ENCODE assay signal across 18 cellular contexts in the genomic region with DNA sequence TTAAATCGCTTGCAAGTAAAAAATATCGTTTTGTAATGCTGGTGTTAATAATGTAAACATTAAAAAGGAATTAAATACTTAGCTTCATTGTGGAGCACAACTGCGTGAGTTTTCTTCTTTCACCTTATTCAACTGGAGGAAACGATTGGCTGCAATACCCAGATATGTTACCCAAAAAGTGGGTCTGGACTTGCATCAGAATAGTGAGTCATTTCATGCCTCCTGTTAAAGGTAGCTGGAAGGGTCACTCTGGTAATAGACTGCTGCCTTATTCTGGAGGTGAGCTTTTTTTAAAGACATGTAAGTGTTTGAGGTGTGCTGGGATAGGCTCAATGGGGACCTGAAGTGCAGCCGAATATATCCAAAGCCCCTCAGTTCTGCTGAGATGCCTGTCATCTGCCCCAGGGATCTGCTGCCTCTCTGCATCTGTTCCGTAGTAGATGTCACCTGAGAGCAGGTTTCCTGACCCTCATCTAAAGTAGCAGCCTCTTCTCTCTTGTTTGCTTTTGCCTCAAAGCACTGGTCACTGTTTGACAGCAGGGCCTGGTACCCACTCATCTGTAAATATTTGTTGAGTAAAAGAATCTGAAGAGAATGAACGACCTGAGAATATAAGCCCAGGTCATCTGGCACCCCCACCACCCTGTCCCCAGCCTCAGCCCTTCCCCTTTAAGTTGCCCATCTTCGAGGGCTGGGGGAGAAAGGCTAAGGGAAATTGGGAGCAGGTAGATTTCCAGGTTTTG. TPM values are rescaled to one million over a fixed set of nuclear protein-coding genes. Genes with fewer than 3 reads are reported as not detected.
DNase-seq lines count a peak whose midpoint lies in the region; ATAC-seq, FAIRE-seq and TF ChIP-seq lines count a peak whose summit lies in the region.
"Had no signal": no experiment of that assay in that cellular context is flagged by ENCODE, and none has a peak within 500 bp of the region (broad histone marks: within the 10 kb centered on the region; RNA-seq: fewer than 3 reads in every experiment).

No MANE protein-coding gene starts in this region.

- TF ChIP-seq POLR2A in HepG2 (IDR thresholded peaks at IDR 0.05; ENCODE audit: insufficient read depth in 1 of 2, low read depth in 2 of 2, low read length in 2 of 2), result no peak

- 88% methylated on average over 8 of the region's 8 CpGs for WGBS in heart right ventricle, 2 donors
- 14% methylated on average over 8 of the region's 8 CpGs for WGBS in HepG2 (ENCODE audit: low lambda C conversion rate)

- H3K27ac ChIP-seq in heart right ventricle (peak overlapping the region in 6 of 10 donors; percentile 10 to 60 (median 41)), right atrium auricular region (peak overlapping the region in 1 of 2 donors; percentile 30), HepG2 (ENCODE audit: extremely low read length, insufficient read depth, low read length) (no peak overlapping the region), upper lobe of right lung (no peak overlapping the region)
- H3K27ac ChIP-seq: SJSA1 had no signal

- H3K9ac ChIP-seq in adipocyte (ENCODE audit: low read length) (peak overlapping the region; percentile 41), HepG2 (ENCODE audit: insufficient read depth, low read depth, low read length) (no peak overlapping the region)

- no peak overlapping the region for H3K27ac Mint-ChIP-seq in T-helper 2 cell treated with Interferon-gamma antibody and Interleukin-4, amounts not matched to agents 5 μg/mL and 100 μg/mL, for 36 hours
- H3K27ac Mint-ChIP-seq: activated CD4-positive, alpha-beta memory T cell treated with anti-CD3 and anti-CD28 coated beads, Interleukin-2, amount 10 ng/mL, durations not matched to agents 7 days and 5 days; CD8-positive, alpha-beta T cell had no signal

- no peak overlapping the region for H3K4me2 ChIP-seq in HepG2 (ENCODE audit: low read depth, low read length)

- no peak for ATAC-seq in heart right ventricle
- peak; percentile 59 for ATAC-seq in HepG2
- peak; percentile 10 for ATAC-seq in upper lobe of right lung
- ATAC-seq: CD8-positive, alpha-beta T cell; GM12878 had no signal

- H3K79me2 ChIP-seq in HepG2 (ENCODE audit: insufficient read depth, low read length), result no peaks in the 10 kb centered on the region

- H4K20me1 ChIP-seq in HepG2 (ENCODE audit: insufficient read depth, low read length), result no peaks in the 10 kb centered on the region

- H3K27me3 ChIP-seq in heart right ventricle, result no peaks in the 10 kb centered on the region
- H3K27me3 ChIP-seq in right atrium auricular region, result no peaks in the 10 kb centered on the region
- H3K27me3 ChIP-seq in adipocyte (replicated peaks; ENCODE audit: control insufficient read depth, insufficient read depth, low read length), result peaks cover 12% of the 10 kb centered on the region
- H3K27me3 ChIP-seq in HepG2 (ENCODE audit: control insufficient read depth in 1 of 2, insufficient read depth in 2 of 2, low read length in 2 of 2), result peaks cover 0 to 11% of the 10 kb centered on the region in 2 experiments; a peak in 1 of 5 replicates
- H3K27me3 ChIP-seq in upper lobe of right lung, result no peaks in the 10 kb centered on the region
- H3K27me3 ChIP-seq: SJSA1 had no signal

- H3K9me3 Mint-ChIP-seq in T-helper 2 cell treated with Interferon-gamma antibody and Interleukin-4, amounts not matched to agents 5 μg/mL and 100 μg/mL, for 36 hours, result no peaks in the 10 kb centered on the region
- H3K9me3 Mint-ChIP-seq: activated CD4-positive, alpha-beta memory T cell treated with anti-CD3 and anti-CD28 coated beads, Interleukin-2, amount 10 ng/mL, durations not matched to agents 7 days and 5 days; CD8-positive, alpha-beta T cell had no signal

- TF ChIP-seq EP300 in HepG2 (IDR thresholded peaks at IDR 0.05; ENCODE audit: low read depth in 2 of 2, low read length in 2 of 2) (0 out of 4 replicates have a peak, but pooled peaks of 1 of the 2 experiments have one; percentile 11), HepG2 (CRISPR knock-in tag; IDR thresholded peaks at IDR 0.05; ENCODE audit: borderline replicate concordance) (no peak)

- H3K4me3 Mint-ChIP-seq in T-helper 2 cell treated with Interferon-gamma antibody and Interleukin-4, amounts not matched to agents 5 μg/mL and 100 μg/mL, for 36 hours, result no peak overlapping the region
- H3K4me3 Mint-ChIP-seq: activated CD4-positive, alpha-beta memory T cell treated with anti-CD3 and anti-CD28 coated beads, Interleukin-2, amount 10 ng/mL, durations not matched to agents 7 days and 5 days; CD8-positive, alpha-beta T cell had no signal

- peaks cover under 1% of the 10 kb centered on the region for H3K4me1 Mint-ChIP-seq in T-helper 2 cell treated with Interferon-gamma antibody and Interleukin-4, amounts not matched to agents 5 μg/mL and 100 μg/mL, for 36 hours (ENCODE audit: low read depth)

- intact Hi-C loops in heart right ventricle (cut with DNase I) (loop anchor here in 1 of 10 donors (5.0 kb wide), 1 partner anchor 45 kb away; no protein-coding TSS in a partner anchor), HepG2 (cut with micrococcal nuclease; ENCODE audit: unreplicated experiment) (no loop called here), upper lobe of right lung (cut with DNase I) (no loop called here)

- H3K9me3 ChIP-seq in heart right ventricle (no peaks in the 10 kb centered on the region), right atrium auricular region (no peaks in the 10 kb centered on the region), adipocyte (ENCODE audit: control insufficient read depth, low read length) (no peaks in the 10 kb centered on the region), HepG2 (ENCODE audit: low read length) (no peaks in the 10 kb centered on the region), upper lobe of right lung (no peaks in the 10 kb centered on the region)
- H3K9me3 ChIP-seq: HAP-1, SJSA1 had no signal

- POLR2A ChIA-PET in HepG2 (lab: Yijun Ruan, JAX), result no interaction called here

- no TSS peak for BruUV-seq in HepG2 (replicated peaks; lab: Mats Ljungman, UMichigan)

- no peaks in the 10 kb centered on the region for H3K36me3 Mint-ChIP-seq in T-helper 2 cell treated with Interferon-gamma antibody and Interleukin-4, amounts not matched to agents 5 μg/mL and 100 μg/mL, for 36 hours (ENCODE audit: low read depth)
- H3K36me3 Mint-ChIP-seq: CD8-positive, alpha-beta T cell had no signal

- no peak for TF ChIP-seq CTCF in heart right ventricle (IDR thresholded peaks at IDR 0.05)
- no peak for TF ChIP-seq CTCF in right atrium auricular region (IDR thresholded peaks at IDR 0.05)
- no peak for TF ChIP-seq CTCF in HepG2 (CRISPR knock-in tag; IDR thresholded peaks at IDR 0.05)
- no peak for TF ChIP-seq CTCF in upper lobe of right lung (IDR thresholded peaks at IDR 0.05)

- no peak overlapping the region for H2AFZ ChIP-seq in HepG2 (ENCODE audit: low read length)

- H3K4me1 ChIP-seq in heart right ventricle (peaks cover 0 to 25% (median 17%) of the 10 kb centered on the region in 9 donors), right atrium auricular region (peaks cover 0 to 10% of the 10 kb centered on the region in 2 donors), adipocyte (ENCODE audit: control insufficient read depth, insufficient read depth, low read length) (peaks cover 8% of the 10 kb centered on the region), HepG2 (ENCODE audit: insufficient read depth, low read length) (peaks cover 40% of the 10 kb centered on the region), upper lobe of right lung (peaks cover 27% of the 10 kb centered on the region)
- H3K4me1 ChIP-seq: SJSA1 had no signal

- peak; percentile 87 for FAIRE-seq in HepG2 (lab: Jason Lieb, UNC)
- FAIRE-seq: GM12878 had no signal

- H3K4me3 ChIP-seq in heart right ventricle (no peak overlapping the region), right atrium auricular region (no peak overlapping the region), adipocyte (ENCODE audit: low read length) (no peak overlapping the region), HepG2 (replicated peaks in 1 of 3; ENCODE audit: insufficient read depth in 1 of 3, low read depth in 2 of 3, low read length in 3 of 3) (no peak overlapping the region), upper lobe of right lung (no peak overlapping the region)
- H3K4me3 ChIP-seq: GM12878, HAP-1, SJSA1 had no signal

- CTCF ChIA-PET in HepG2 (lab: Yijun Ruan, JAX; ENCODE audit: low intra/inter-chr PET ratio, low total read pairs), result no interaction called here

- H3K36me3 ChIP-seq in heart right ventricle, result peaks cover 0 to 4% (median 0%) of the 10 kb centered on the region in 9 donors
- no peaks in the 10 kb centered on the region for H3K36me3 ChIP-seq in right atrium auricular region
- H3K36me3 ChIP-seq in adipocyte (ENCODE audit: control insufficient read depth, insufficient read depth, low read length, severe bottlenecking), result no peaks in the 10 kb centered on the region
- H3K36me3 ChIP-seq in HepG2 (replicated peaks in 1 of 2; ENCODE audit: control insufficient read depth in 1 of 2, insufficient read depth in 2 of 2, low read length in 2 of 2), result no peaks in the 10 kb centered on the region
- no peaks in the 10 kb centered on the region for H3K36me3 ChIP-seq in upper lobe of right lung
- H3K36me3 ChIP-seq: HAP-1, SJSA1 had no signal

- DNase-seq in heart right ventricle (no peak), right atrium auricular region (ENCODE audit: low spot score) (no peak), adipocyte (ENCODE audit: low read depth) (no peak), HepG2 (ENCODE audit: low spot score) (peak; percentile 58), upper lobe of right lung (peak; percentile 22), NK-92 (lab: John Stamatoyannopoulos, UW; ENCODE audit: unreplicated experiment) (no peak)
- no peak for DNase-seq in central memory CD4-positive, alpha-beta T cell
- DNase-seq in T-helper 2 cell treated with Interferon-gamma antibody and Interleukin-4, amounts not matched to agents 5 μg/mL and 100 μg/mL, for 36 hours (ENCODE audit: low spot score), result no peak
- DNase-seq: activated CD4-positive, alpha-beta memory T cell treated with anti-CD3 and anti-CD28 coated beads, Interleukin-2, amount 10 ng/mL, durations not matched to agents 7 days and 5 days; amniotic stem cell; CD8-positive, alpha-beta T cell; Kasumi-1; kidney glomerular epithelial cell; NCI-H187 treated with DMSO at 0.1 percent for 48 hours had no signal

- peaks cover 19% of the 10 kb centered on the region for H3K27me3 Mint-ChIP-seq in T-helper 2 cell treated with Interferon-gamma antibody and Interleukin-4, amounts not matched to agents 5 μg/mL and 100 μg/mL, for 36 hours (ENCODE audit: low read depth)

- in situ Hi-C loops in HepG2 (cut with HindIII; ENCODE audit: extremely low pct_ligation_motif_present, low pct_unique_long_range_greater_than_20kb), result no loop called here

- no peak for TF ChIP-seq RAD21 in HepG2 (CRISPR knock-in tag; IDR thresholded peaks at IDR 0.05)

RNA-seq across cellular contexts. Expression of a gene that starts 5.6 kb away (rescaled TPM):
- 100 to 1,000 TPM; 222 to 328 (median 245) TPM for total RNA-seq in heart right ventricle
- polyA plus RNA-seq in heart right ventricle, result 100 to 1,000 TPM; 200 to 598 TPM
- 100 to 1,000 TPM in 1 of 2 donors, 10 to 100 TPM in 1; 69.1 to 143 TPM for total RNA-seq in right atrium auricular region
- total RNA-seq in HepG2 (2016; rRNA removed; fragmentation: Illumina TruSeq; extraction: Trizol), result 238 and 273 TPM in 2 replicates
- 120 and 154 TPM in 2 replicates for total RNA-seq in HepG2 (2016; cell fraction: cytosol; rRNA removed; fragmentation: Illumina TruSeq; extraction: Trizol; ENCODE audit: low read depth)
- total RNA-seq in HepG2 (2016; cell fraction: insoluble cytoplasmic fraction; rRNA removed; fragmentation: Illumina TruSeq; extraction: Trizol), result 223 and 303 TPM in 2 replicates
- total RNA-seq in HepG2 (2016; cell fraction: membrane; rRNA removed; fragmentation: Illumina TruSeq; extraction: Trizol), result 160 and 207 TPM in 2 replicates
- 53.9 and 66.5 TPM in 2 replicates for total RNA-seq in HepG2 (2016; cell fraction: nucleus; rRNA removed; fragmentation: Illumina TruSeq; extraction: Trizol)
- 82.4 and 83.3 TPM in 2 replicates for polyA plus RNA-seq in HepG2 (2011; rRNA removed)
- polyA plus RNA-seq in HepG2 (2011; cell fraction: cytosol; rRNA removed), result 43.2 and 56.5 TPM in 2 replicates
- 25.4 and 25.6 TPM in 2 replicates for polyA plus RNA-seq in HepG2 (2011; cell fraction: nucleus; rRNA removed)
- 134 and 138 TPM in 2 replicates for polyA plus RNA-seq in HepG2 (2012)
- 161 and 200 TPM in 2 replicates for polyA plus RNA-seq in HepG2 (2016; cell fraction: cytosol; fragmentation: Illumina TruSeq; extraction: Trizol; ENCODE audit: low read depth)
- 261 and 288 TPM in 2 replicates for polyA plus RNA-seq in HepG2 (2016; cell fraction: insoluble cytoplasmic fraction; fragmentation: Illumina TruSeq; extraction: Trizol; ENCODE audit: low read depth)
- polyA plus RNA-seq in HepG2 (2016; cell fraction: membrane; fragmentation: Illumina TruSeq; extraction: Trizol; ENCODE audit: low read depth), result 151 and 202 TPM in 2 replicates
- 129 and 150 TPM in 2 replicates for polyA plus RNA-seq in HepG2 (2016; cell fraction: nucleus; fragmentation: Illumina TruSeq; extraction: Trizol; ENCODE audit: insufficient read depth, low read depth)
- 13.1 and 30.2 TPM in 2 replicates for polyA minus RNA-seq in HepG2 (2011; rRNA and poly(A)+ RNA removed; ENCODE audit: low replicate concordance)
- polyA minus RNA-seq in HepG2 (2011; cell fraction: cytosol; rRNA and poly(A)+ RNA removed), result 12.8 and 21.1 TPM in 2 replicates
- polyA minus RNA-seq in HepG2 (2011; cell fraction: nucleus; rRNA and poly(A)+ RNA removed), result 17.4 and 19.8 TPM in 2 replicates
- total RNA-seq in upper lobe of right lung, result 40.6 TPM

RNA-seq across cellular contexts. Expression of a gene that starts 29.6 kb away (rescaled TPM):
- total RNA-seq in heart right ventricle (10 to 100 TPM; 15.9 to 55.7 (median 27.5) TPM), right atrium auricular region (10 to 100 TPM; 17.3 to 29.9 TPM), HepG2 (2016; rRNA removed; fragmentation: Illumina TruSeq; extraction: Trizol) (0.11 and 0.44 TPM in 2 replicates), upper lobe of right lung (4.6 TPM)
- polyA plus RNA-seq in heart right ventricle (10 to 100 TPM; 18.4 to 32.6 TPM), HepG2 (2011; rRNA removed) (0.18 and 0.48 TPM in 2 replicates)
- 0.18 and 0.40 TPM in 2 replicates for total RNA-seq in HepG2 (2016; cell fraction: cytosol; rRNA removed; fragmentation: Illumina TruSeq; extraction: Trizol; ENCODE audit: low read depth)
- total RNA-seq in HepG2 (2016; cell fraction: insoluble cytoplasmic fraction; rRNA removed; fragmentation: Illumina TruSeq; extraction: Trizol), result 0.28 and 0.52 TPM in 2 replicates
- 0.17 TPM in 1 of 2 replicates, not detected in the other for total RNA-seq in HepG2 (2016; cell fraction: membrane; rRNA removed; fragmentation: Illumina TruSeq; extraction: Trizol)
- 0.53 TPM in 2 replicates for total RNA-seq in HepG2 (2016; cell fraction: nucleus; rRNA removed; fragmentation: Illumina TruSeq; extraction: Trizol)
- 0.16 and 0.22 TPM in 2 replicates for polyA plus RNA-seq in HepG2 (2011; cell fraction: cytosol; rRNA removed)
- 0.63 and 0.76 TPM in 2 replicates for polyA plus RNA-seq in HepG2 (2011; cell fraction: nucleus; rRNA removed)
- polyA plus RNA-seq in HepG2 (2012), result 0.13 TPM in 1 of 2 replicates, not detected in the other
- 0.20 and 0.21 TPM in 2 replicates for polyA plus RNA-seq in HepG2 (2016; cell fraction: cytosol; fragmentation: Illumina TruSeq; extraction: Trizol; ENCODE audit: low read depth)
- 0.20 and 0.22 TPM in 2 replicates for polyA plus RNA-seq in HepG2 (2016; cell fraction: insoluble cytoplasmic fraction; fragmentation: Illumina TruSeq; extraction: Trizol; ENCODE audit: low read depth)
- 0.86 TPM in 1 of 2 replicates, not detected in the other for polyA plus RNA-seq in HepG2 (2016; cell fraction: membrane; fragmentation: Illumina TruSeq; extraction: Trizol; ENCODE audit: low read depth)
- 0.40 and 0.75 TPM in 2 replicates for polyA plus RNA-seq in HepG2 (2016; cell fraction: nucleus; fragmentation: Illumina TruSeq; extraction: Trizol; ENCODE audit: insufficient read depth, low read depth)
- polyA minus RNA-seq in HepG2 (2011; rRNA and poly(A)+ RNA removed; ENCODE audit: low replicate concordance), result 0.18 TPM in 1 of 2 replicates, not detected in the other
- polyA minus RNA-seq in HepG2 (2011; cell fraction: cytosol; rRNA and poly(A)+ RNA removed), result 0.30 TPM in 1 of 2 replicates, not detected in the other
- 0.62 TPM in 1 of 2 replicates, not detected in the other for polyA minus RNA-seq in HepG2 (2011; cell fraction: nucleus; rRNA and poly(A)+ RNA removed)
- total RNA-seq: activated CD4-positive, alpha-beta memory T cell treated with anti-CD3 and anti-CD28 coated beads, Interleukin-2, amount 10 ng/mL, durations not matched to agents 7 days and 5 days; CD8-positive, alpha-beta T cell; GM12878; temporal lobe had no signal

Comparison
In these comparisons a context has a peak if more than half of its experiments do, and no peak if none do; other contexts are left out.
1. ATAC-seq: peak in HepG2 (single experiment) and upper lobe of right lung (single experiment); none in heart right ventricle (0 of 8).
2. DNase-seq: peak in HepG2 (single experiment) and upper lobe of right lung (single experiment); none in heart right ventricle (0 of 2), right atrium auricular region (single experiment), adipocyte (single experiment), NK-92 (single experiment), central memory CD4-positive, alpha-beta T cell (single experiment) and T-helper 2 cell treated with Interferon-gamma antibody and Interleukin-4, amounts not matched to agents 5 μg/mL and 100 μg/mL, for 36 hours (single experiment).
3. H3K27ac ChIP-seq: peak in heart right ventricle (6 of 10); none in HepG2 (single experiment) and upper lobe of right lung (single experiment).